Comparison of ENCODE assay signal across 17 cellular contexts in genomic region chr9:115925424-115925823, GRCh38.
A peak's percentile ranks its signal among the peaks of the same experiment; 100 is the strongest.
DNase-seq lines count a peak whose midpoint lies in the region; ATAC-seq and TF ChIP-seq lines count a peak whose summit lies in the region.
"Had no signal": no experiment of that assay in that cellular context is flagged by ENCODE, and none has a peak within 500 bp of the region (broad histone marks: within the 10 kb centered on the region; RNA-seq: fewer than 3 reads in every experiment).

No MANE protein-coding gene starts in this region.

- H2BK5ac ChIP-seq in IMR-90 (ENCODE audit: low read depth, low read length, poor library complexity, severe bottlenecking): peak overlapping the region; percentile 99

- intact Hi-C loops in IMR-90 (cut with micrococcal nuclease) (loop anchor here (2.0 kb wide), 1 partner anchor 19 kb away; no protein-coding TSS in a partner anchor), PC-3 (cut with micrococcal nuclease) (no loop called here)

- H4K8ac ChIP-seq in IMR-90 (ENCODE audit: low read depth in 2 of 2, low read length in 2 of 2): peak overlapping the region; percentile 94 to 96

- WGBS in IMR-90 (ENCODE audit: extremely low coverage in 2 of 2, insufficient read length in 1 of 2), 2 experiments: 100% methylated on average over 2 of the region's 2 CpGs; no CpG with 5 or more reads in 1 of the 2 experiments
- WGBS in smooth muscle cell (ENCODE audit: low lambda C conversion rate): 59% methylated on average over 2 of the region's 2 CpGs

- H2AFZ ChIP-seq in IMR-90 (replicated peaks; ENCODE audit: low read length, poor library complexity) (peak overlapping the region; percentile 24), PC-3 (ENCODE audit: low read length) (no peak overlapping the region), smooth muscle cell (ENCODE audit: low read depth) (no peak overlapping the region)
- H2AFZ ChIP-seq: GM23248 had no signal

- peak overlapping the region; percentile 36; the same call in 1 of the 2 replicates for H3K23ac ChIP-seq in IMR-90 (ENCODE audit: low read depth, low read length)

- no peaks in the 10 kb centered on the region for H3K9me2 ChIP-seq in PC-3 (replicated peaks; ENCODE audit: low read length)

- no peaks in the 10 kb centered on the region for H3K27me3 ChIP-seq in IMR-90 (ENCODE audit: control insufficient read depth, insufficient read depth, low read length)
- H3K27me3 ChIP-seq in PC-3 (ENCODE audit: low read length): no peaks in the 10 kb centered on the region
- H3K27me3 ChIP-seq in smooth muscle cell (ENCODE audit: low read depth): no peaks in the 10 kb centered on the region
- H3K27me3 ChIP-seq: BLaER1 had no signal

- ATAC-seq in IMR-90 (ENCODE audit: low read depth) (no peak), PC-3 (no peak), esophagus mucosa (peak; percentile 95), GM18505 (IDR thresholded peaks at IDR 0.05; ENCODE audit: unreplicated experiment) (no peak)
- ATAC-seq: CD8-positive, alpha-beta T cell had no signal

- no peak for TF ChIP-seq POLR2A in IMR-90 (IDR thresholded peaks at IDR 0.05; ENCODE audit: low read depth, low read length)
- no peak for TF ChIP-seq POLR2A in GM18505 (IDR thresholded peaks at IDR 0.05; ENCODE audit: borderline replicate concordance, extremely low read depth, insufficient read depth, insufficient read length)

- peak overlapping the region; percentile 78 for H2AK5ac ChIP-seq in IMR-90 (ENCODE audit: low read depth, low read length)

- H2BK20ac ChIP-seq in IMR-90 (ENCODE audit: low read depth, low read length): peak overlapping the region; percentile 95

- H3K9me3 ChIP-seq in IMR-90 (ENCODE audit: control insufficient read depth, insufficient read depth, low read length): no peaks in the 10 kb centered on the region
- H3K9me3 ChIP-seq in PC-3 (ENCODE audit: low read length): no peaks in the 10 kb centered on the region
- H3K9me3 ChIP-seq in smooth muscle cell (replicated peaks; ENCODE audit: low read depth): no peaks in the 10 kb centered on the region
- H3K9me3 ChIP-seq: BLaER1, Caco-2 had no signal

- BruUV-seq in IMR-90 (replicated peaks; lab: Mats Ljungman, UMichigan) (no TSS peak), PC-3 (replicated peaks; lab: Mats Ljungman, UMichigan) (no TSS peak)

- H3K14ac ChIP-seq in IMR-90 (replicated peaks; ENCODE audit: low read depth, low read length): peak overlapping the region; percentile 96

- TF ChIP-seq RAD21 in IMR-90 (IDR thresholded peaks at IDR 0.05; ENCODE audit: low read length): no peak

- H3K9ac ChIP-seq in IMR-90 (ENCODE audit: low read depth, low read length) (peak overlapping the region; percentile 38; the same call in 1 of the 2 replicates), PC-3 (ENCODE audit: low read length) (no peak overlapping the region), smooth muscle cell (ENCODE audit: low read depth) (no peak overlapping the region)
- H3K9ac ChIP-seq: BLaER1, GM23248 had no signal

- H3K79me2 ChIP-seq in PC-3 (ENCODE audit: low read length) (no peaks in the 10 kb centered on the region), smooth muscle cell (ENCODE audit: low read depth) (no peaks in the 10 kb centered on the region)

- H2BK120ac ChIP-seq in IMR-90 (ENCODE audit: low read depth, low read length): peak overlapping the region; percentile 99

- H4K20me1 ChIP-seq in IMR-90 (ENCODE audit: insufficient read depth, low read length): no peaks in the 10 kb centered on the region
- no peaks in the 10 kb centered on the region for H4K20me1 ChIP-seq in PC-3 (ENCODE audit: low read length)
- no peaks in the 10 kb centered on the region for H4K20me1 ChIP-seq in smooth muscle cell (ENCODE audit: low read depth)
- H4K20me1 ChIP-seq: BLaER1 had no signal

- H4K5ac ChIP-seq in IMR-90 (ENCODE audit: low read depth, low read length): peak overlapping the region; percentile 97

- peak overlapping the region; percentile 100 for H2BK15ac ChIP-seq in IMR-90 (ENCODE audit: low read depth, low read length)

- peak overlapping the region; percentile 95 for H3K18ac ChIP-seq in IMR-90 (ENCODE audit: low read depth, low read length)

- H3K4me1 ChIP-seq in IMR-90 (ENCODE audit: control insufficient read depth, insufficient read depth, low read length): peaks cover 26% of the 10 kb centered on the region
- peaks cover 4% of the 10 kb centered on the region; the same call in 1 of the 2 replicates for H3K4me1 ChIP-seq in PC-3 (ENCODE audit: insufficient read depth, low read length)
- H3K4me1 ChIP-seq in smooth muscle cell (ENCODE audit: low read depth): no peaks in the 10 kb centered on the region
- H3K4me1 ChIP-seq: BLaER1, Caco-2 had no signal

- peaks cover 0 to 14% of the 10 kb centered on the region in 2 experiments; a peak in 1 of 4 replicates for H3K79me1 ChIP-seq in IMR-90 (ENCODE audit: low read depth in 1 of 2, low read length in 2 of 2)

- H3K36me3 ChIP-seq in IMR-90 (ENCODE audit: control insufficient read depth, insufficient read depth, low read length) (no peaks in the 10 kb centered on the region), PC-3 (ENCODE audit: low read depth, low read length) (no peaks in the 10 kb centered on the region), smooth muscle cell (ENCODE audit: low read depth) (no peaks in the 10 kb centered on the region)
- H3K36me3 ChIP-seq: BLaER1 had no signal

- CTCF ChIA-PET in IMR-90 (lab: Yijun Ruan, JAX): interaction anchor here (0.9 kb wide), 1 partner anchor 9 kb away, joined by 3 read pairs; no protein-coding TSS in a partner anchor
- CTCF ChIA-PET in PC-3 (lab: Charles Lee): no interaction called here

- H3F3A ChIP-seq in PC-3 (ENCODE audit: low read length, unreplicated experiment): no peaks in the 10 kb centered on the region
- H3F3A ChIP-seq in smooth muscle cell (ENCODE audit: low read depth): peaks cover 5% of the 10 kb centered on the region

- H3K4me2 ChIP-seq in IMR-90 (ENCODE audit: low read depth, low read length) (no peak overlapping the region), PC-3 (ENCODE audit: low read length) (no peak overlapping the region), smooth muscle cell (no peak overlapping the region)
- H3K4me2 ChIP-seq: BLaER1 had no signal

- H3K27ac ChIP-seq in IMR-90 (ENCODE audit: insufficient read depth, low read length): peak overlapping the region; percentile 100
- H3K27ac ChIP-seq in PC-3 (ENCODE audit: low read length): no peak overlapping the region
- peak overlapping the region; percentile 78 for H3K27ac ChIP-seq in smooth muscle cell (ENCODE audit: low read depth)
- H3K27ac ChIP-seq: BLaER1, C4-2B, GM23248 had no signal

- DNase-seq in IMR-90 (no peak), PC-3 (peak; percentile 21), smooth muscle cell (lab: John Stamatoyannopoulos, UW; ENCODE audit: unreplicated experiment) (no peak), NCI-H748 (lab: John Stamatoyannopoulos, UW; ENCODE audit: unreplicated experiment) (no peak)
- no peak for DNase-seq in activated naive CD4-positive, alpha-beta T cell (lab: John Stamatoyannopoulos, UW)
- DNase-seq: Caco-2; CD4-positive, CD25-positive, alpha-beta regulatory T cell; CD8-positive, alpha-beta T cell; DMS153; DND-41; GM23248; H7; HCEC 1CT had no signal

- POLR2A ChIA-PET in IMR-90 (lab: Charles Lee; ENCODE audit: unreplicated experiment): no interaction called here
- POLR2A ChIA-PET in PC-3 (lab: Charles Lee; ENCODE audit: unreplicated experiment): no interaction called here

- TF ChIP-seq CTCF in IMR-90 (conservative IDR thresholded peaks at IDR 0.05; ENCODE audit: low read depth, low read length) (no peak), PC-3 (conservative IDR thresholded peaks at IDR 0.05; ENCODE audit: low read depth, low read length) (no peak), smooth muscle cell (IDR thresholded peaks at IDR 0.05; ENCODE audit: borderline replicate concordance, insufficient read depth, poor library complexity, severe bottlenecking) (no peak)

- dilution Hi-C loops in IMR-90 (cut with HindIII; ENCODE audit: low sequenced_read_pairs, unreplicated experiment): no loop called here

- peak overlapping the region; percentile 96 for H3K4ac ChIP-seq in IMR-90 (ENCODE audit: low read depth, low read length)

- H4K91ac ChIP-seq in IMR-90 (ENCODE audit: insufficient read depth, low read depth, low read length): peak overlapping the region; percentile 97

- no peak overlapping the region for H3K4me3 ChIP-seq in IMR-90 (ENCODE audit: insufficient read depth, low read depth, low read length)
- no peak overlapping the region for H3K4me3 ChIP-seq in PC-3 (ENCODE audit: low read length)
- no peak overlapping the region for H3K4me3 ChIP-seq in smooth muscle cell
- H3K4me3 ChIP-seq: BLaER1, GM23248 had no signal

- in situ Hi-C loops in IMR-90 (cut with MboI; ENCODE audit: low sequenced_read_pairs): no loop called here

- peak overlapping the region; percentile 80; the same call in 1 of the 2 replicates for H3K56ac ChIP-seq in IMR-90 (ENCODE audit: extremely low read depth, insufficient read depth, low read length)

- H2AK9ac ChIP-seq in IMR-90 (replicated peaks; ENCODE audit: low read depth, low read length, poor library complexity): no peak overlapping the region

- H3K9me1 ChIP-seq in IMR-90 (ENCODE audit: insufficient read depth, low read length): peaks cover 19% of the 10 kb centered on the region

TF ChIP-seq in IMR-90, 13 proteins besides CTCF, POLR2A, EP300 and RAD21:
- TF ChIP-seq MXI1 (IDR thresholded peaks at IDR 0.05; ENCODE audit: borderline replicate concordance, low read depth, low read length): no peak
- TF ChIP-seq USF2 (IDR thresholded peaks at IDR 0.05; ENCODE audit: low read depth, low read length): no peak
- TF ChIP-seq BHLHE40 (IDR thresholded peaks at IDR 0.05; ENCODE audit: low read depth, low read length): no peak
- TF ChIP-seq ELK1 (IDR thresholded peaks at IDR 0.05; ENCODE audit: borderline replicate concordance, low read depth, low read length): no peak
